In genomic region chr4:8267077-8267476, GRCh38 we compare ENCODE assay signal across 8 cellular contexts. TPM values are rescaled to one million over a fixed set of nuclear protein-coding genes. Genes with fewer than 3 reads are reported as not detected.
A peak's percentile ranks its signal among the peaks of the same experiment; 100 is the strongest.
DNase-seq lines count a peak whose midpoint lies in the region; ATAC-seq and TF ChIP-seq lines count a peak whose summit lies in the region.

No MANE protein-coding gene starts in this region.

- H3K4me3 Mint-ChIP-seq in Caco-2 (ENCODE audit: unreplicated experiment) (no peak overlapping the region), GM23338 (no peak overlapping the region)

- no peak overlapping the region for H3K9ac ChIP-seq in OCI-LY1 (ENCODE audit: low read length)

- peaks cover 5% of the 10 kb centered on the region for H3K4me1 ChIP-seq in Caco-2
- H3K4me1 ChIP-seq in GM23338 (ENCODE audit: insufficient read depth) = no peaks in the 10 kb centered on the region
- no peaks in the 10 kb centered on the region for H3K4me1 ChIP-seq in OCI-LY1 (ENCODE audit: insufficient read depth, low read length, severe bottlenecking)
- H3K4me1 ChIP-seq in breast epithelium = no peaks in the 10 kb centered on the region
- H3K4me1 ChIP-seq in lung (ENCODE audit: control insufficient read depth in 2 of 2, insufficient read depth in 2 of 2, low read length in 2 of 2) = peaks cover 0 to 4% of the 10 kb centered on the region in 2 donors

- CTCF ChIA-PET in Caco-2 (lab: Charles Lee) = interaction anchor here (0.7 kb wide), 1 partner anchor 90 kb away, joined by 3 read pairs; no protein-coding TSS in a partner anchor

- TF ChIP-seq POLR2A in breast epithelium (IDR thresholded peaks at IDR 0.05) = no peak

- no peak overlapping the region for H3K27ac ChIP-seq in GM23338 (ENCODE audit: low read depth)
- H3K27ac ChIP-seq in OCI-LY1 (ENCODE audit: low read depth, low read length, poor library complexity, severe bottlenecking) = no peak overlapping the region
- no peak overlapping the region for H3K27ac ChIP-seq in breast epithelium
- no peak overlapping the region for H3K27ac ChIP-seq in lung (ENCODE audit: low read depth in 1 of 2, low read length in 1 of 2)

- H3K36me3 ChIP-seq in Caco-2 (ENCODE audit: control insufficient read depth, insufficient read depth, low read length) = no peaks in the 10 kb centered on the region
- no peaks in the 10 kb centered on the region for H3K36me3 ChIP-seq in GM23338 (ENCODE audit: insufficient read depth)
- no peaks in the 10 kb centered on the region for H3K36me3 ChIP-seq in OCI-LY1 (ENCODE audit: insufficient read depth, low read length)
- H3K36me3 ChIP-seq in breast epithelium = no peaks in the 10 kb centered on the region
- H3K36me3 ChIP-seq in lung (ENCODE audit: control insufficient read depth in 2 of 2, insufficient read depth in 2 of 2, low read length in 2 of 2) = no peaks in the 10 kb centered on the region

- H3K36me3 Mint-ChIP-seq in Caco-2 (ENCODE audit: insufficient read depth, unreplicated experiment) = no peaks in the 10 kb centered on the region
- H3K36me3 Mint-ChIP-seq in GM23338 (ENCODE audit: low read depth) = no peaks in the 10 kb centered on the region

- H3K27me3 Mint-ChIP-seq in Caco-2 (ENCODE audit: insufficient read depth, unreplicated experiment) = peaks cover 3% of the 10 kb centered on the region
- peaks cover 28% of the 10 kb centered on the region for H3K27me3 Mint-ChIP-seq in GM23338 (ENCODE audit: insufficient read depth, low read depth, poor library complexity)

- H2AFZ ChIP-seq in GM23338 (no peak overlapping the region), OCI-LY1 (ENCODE audit: low read length) (no peak overlapping the region)

- H4K20me1 ChIP-seq in GM23338 (replicated peaks; ENCODE audit: insufficient read depth) (no peaks in the 10 kb centered on the region), OCI-LY1 (ENCODE audit: insufficient read depth, low read length) (no peaks in the 10 kb centered on the region)

- ATAC-seq in GM23338 (peak; percentile 77), lung (ENCODE audit: insufficient read depth, low FRiP score) (peak; percentile 68), HG03457 (IDR thresholded peaks at IDR 0.05; ENCODE audit: unreplicated experiment) (no peak), GM18873 (IDR thresholded peaks at IDR 0.05; ENCODE audit: low FRiP score, unreplicated experiment) (no peak), GM19397 (IDR thresholded peaks at IDR 0.05; ENCODE audit: unreplicated experiment) (no peak)

- H3K9me2 ChIP-seq in GM23338 (ENCODE audit: insufficient read depth) (no peaks in the 10 kb centered on the region), OCI-LY1 (ENCODE audit: low read depth, low read length) (no peaks in the 10 kb centered on the region)

- POLR2A ChIA-PET in Caco-2 (lab: Charles Lee) = no interaction called here

- WGBS in lung, 2 donors = 38 to 45% methylated on average over 13 of the region's 13 CpGs

- no peak overlapping the region for H3K27ac Mint-ChIP-seq in Caco-2 (ENCODE audit: unreplicated experiment)
- no peak overlapping the region for H3K27ac Mint-ChIP-seq in GM23338

- H3F3A ChIP-seq in GM23338 (replicated peaks; ENCODE audit: low read depth) (no peaks in the 10 kb centered on the region), OCI-LY1 (ENCODE audit: insufficient read depth, low read length) (no peaks in the 10 kb centered on the region)

- peaks cover 6% of the 10 kb centered on the region for H3K4me1 Mint-ChIP-seq in Caco-2 (ENCODE audit: low read depth, unreplicated experiment)
- H3K4me1 Mint-ChIP-seq in GM23338 = peaks cover 12% of the 10 kb centered on the region

- intact Hi-C loops in Caco-2 (cut with micrococcal nuclease; ENCODE audit: unreplicated experiment) = no loop called here
- intact Hi-C loops in breast epithelium (cut with DNase I; ENCODE audit: low total_unique reads) = no loop called here

- TF ChIP-seq CTCF in Caco-2 (IDR thresholded peaks at IDR 0.05; ENCODE audit: insufficient read depth in 1 of 2, low read depth in 1 of 2, low read length in 1 of 2, severe bottlenecking in 1 of 2, unreplicated experiment in 1 of 2) (peak; percentile 29 to 39), GM23338 (conservative IDR thresholded peaks at IDR 0.05; ENCODE audit: low read depth in 2 of 2) (peak; percentile 64 to 78), OCI-LY1 (IDR thresholded peaks at IDR 0.05; ENCODE audit: low read length) (peak; percentile 67), breast epithelium (IDR thresholded peaks at IDR 0.05) (peak in 2 of 3 donors; percentile 29 to 56), lung (IDR thresholded peaks at IDR 0.05; ENCODE audit: control extremely low read depth, extremely low read depth) (peak; percentile 38)

- no peaks in the 10 kb centered on the region; the same call in 1 of the 2 replicates for H3K27me3 ChIP-seq in Caco-2 (replicated peaks; ENCODE audit: control insufficient read depth, insufficient read depth, low read length)
- peaks cover 17% of the 10 kb centered on the region for H3K27me3 ChIP-seq in GM23338 (ENCODE audit: insufficient read depth)
- no peaks in the 10 kb centered on the region for H3K27me3 ChIP-seq in OCI-LY1 (ENCODE audit: insufficient read depth, low read length)
- peaks cover 0 to 12% of the 10 kb centered on the region in 2 donors for H3K27me3 ChIP-seq in breast epithelium
- H3K27me3 ChIP-seq in lung (ENCODE audit: control insufficient read depth, insufficient read depth) = no peaks in the 10 kb centered on the region

- DNase-seq in Caco-2 (peak in 1 of 2 experiments; percentile 30), GM23338 (ENCODE audit: low spot score) (peak; percentile 87), breast epithelium (ENCODE audit: low spot score in 2 of 2) (no peak), lung (ENCODE audit: low spot score) (peak; percentile 68)

- BruUV-seq in Caco-2 (replicated peaks; lab: Mats Ljungman, UMichigan) = no TSS peak

- no peaks in the 10 kb centered on the region for H3K79me2 ChIP-seq in GM23338 (replicated peaks; ENCODE audit: insufficient read depth)
- H3K79me2 ChIP-seq in OCI-LY1 (ENCODE audit: insufficient read depth, low read length) = no peaks in the 10 kb centered on the region

- H3K4me2 ChIP-seq in GM23338 = no peak overlapping the region
- H3K4me2 ChIP-seq in OCI-LY1 (ENCODE audit: low read length) = no peak overlapping the region

- H3K4me3 ChIP-seq in Caco-2 (ENCODE audit: low read depth, low read length) (no peak overlapping the region), GM23338 (no peak overlapping the region), OCI-LY1 (ENCODE audit: low read depth, low read length, poor library complexity, severe bottlenecking) (no peak overlapping the region), breast epithelium (no peak overlapping the region), lung (no peak overlapping the region)

- H3K9me3 Mint-ChIP-seq in Caco-2 (ENCODE audit: unreplicated experiment) (no peaks in the 10 kb centered on the region), GM23338 (no peaks in the 10 kb centered on the region; the same call in 2 of the 3 replicates)

- H3K9me3 ChIP-seq in Caco-2 (no peaks in the 10 kb centered on the region), OCI-LY1 (ENCODE audit: low read length) (no peaks in the 10 kb centered on the region), breast epithelium (no peaks in the 10 kb centered on the region), lung (ENCODE audit: control insufficient read depth in 2 of 2, insufficient read depth in 1 of 2, low read length in 1 of 2) (no peaks in the 10 kb centered on the region)

TF ChIP-seq in GM23338, 12 proteins besides CTCF, POLR2A, EP300 and RAD21 (continues in another document):
- TF ChIP-seq NANOG (IDR thresholded peaks at IDR 0.05; ENCODE audit: borderline replicate concordance) (no peak), EZH2 (IDR thresholded peaks at IDR 0.05; ENCODE audit: low read depth, unreplicated experiment) (no peak), ETS1 (IDR thresholded peaks at IDR 0.05) (no peak)

RNA-seq across cellular contexts. Expression of gene HTRA3, which starts 2.5 kb away (rescaled TPM):
- total RNA-seq in Caco-2 (2022) (0.63 and 0.66 TPM in 2 replicates), breast epithelium (10 to 100 TPM in 2 of 3 donors, 1 to 10 TPM in 1; 8.5 to 53.9 (median 19.7) TPM), lung (10 to 100 TPM; 16.9 to 18.6 TPM)
- total RNA-seq in GM23338 (2014; rRNA removed; shearing (Covaris generic)) = 1.8 and 3.6 TPM in 2 replicates
- polyA plus RNA-seq in GM23338 (2016; fragmentation: Nextera tagmentation; extraction: Ambion mirVana) (1.3 and 1.4 TPM in 2 replicates), lung (10 to 100 TPM in 1 of 2 donors, 1 to 10 TPM in 1; 9.5 to 23.5 TPM)

Comparison
In these comparisons a context has a peak if more than half of its experiments do, and no peak if none do; other contexts are left out.
1. DNase-seq: peak in GM23338 (single experiment) and lung (single experiment); none in breast epithelium (0 of 2).
2. ATAC-seq: peak in GM23338 (single experiment) and lung (single experiment); none in HG03457 (single experiment), GM18873 (single experiment) and GM19397 (single experiment).
3. Peak in every context shown above with its lines, with median percentiles within 50 percentile points of each other: CTCF ChIP-seq.